Comparison of ENCODE assay signal across 10 cellular contexts in genomic region chr10:103448751-103449150, GRCh38. TPM values are rescaled to one million over a fixed set of nuclear protein-coding genes. Genes with fewer than 3 reads are reported as not detected.
DNase-seq lines count a peak whose midpoint lies in the region; ATAC-seq, FAIRE-seq and TF ChIP-seq lines count a peak whose summit lies in the region.
"Had no signal": no experiment of that assay in that cellular context is flagged by ENCODE, and none has a peak within 500 bp of the region (broad histone marks: within the 10 kb centered on the region; RNA-seq: fewer than 3 reads in every experiment).

No MANE protein-coding gene starts in this region.

- TF ChIP-seq CTCF in astrocyte (IDR thresholded peaks at IDR 0.05; ENCODE audit: insufficient read depth, low read depth, low read length) = no peak
- no peak for TF ChIP-seq CTCF in thyroid gland (IDR thresholded peaks at IDR 0.05)

- POLR2A ChIA-PET in activated CD4-positive, alpha-beta T cell treated with anti-CD3 and anti-CD28 coated beads, Interleukin-2, amount 10 ng/mL, durations not matched to agents 7 days and 5 days (lab: Charles Lee) = no interaction called here

- H2AFZ ChIP-seq in astrocyte (ENCODE audit: low read depth, low read length) = no peak overlapping the region

- TF ChIP-seq POLR2A in thyroid gland (IDR thresholded peaks at IDR 0.05) = no peak

- peak overlapping the region; percentile 70 for H3K27ac Mint-ChIP-seq in activated CD4-positive, alpha-beta T cell treated with anti-CD3 and anti-CD28 coated beads, Interleukin-2, amount 10 ng/mL, durations not matched to agents 7 days and 5 days
- peak overlapping the region; percentile 90 for H3K27ac Mint-ChIP-seq in astrocyte (ENCODE audit: unreplicated experiment)

- no peak for DNase-seq in activated CD4-positive, alpha-beta T cell treated with anti-CD3 and anti-CD28 coated beads, Interleukin-2, amount 10 ng/mL, durations not matched to agents 7 days and 5 days
- no peak for DNase-seq in activated CD4-positive, alpha-beta T cell treated with anti-CD3 and anti-CD28 coated beads for 4 hours
- DNase-seq in astrocyte (ENCODE audit: low read depth) (peak; percentile 72), iris pigment epithelial cell (ENCODE audit: low read depth) (peak; percentile 85), thyroid gland (no peak), NCI-H1105 treated with DMSO at 0.1 percent for 48 hours (lab: John Stamatoyannopoulos, UW) (no peak)
- DNase-seq: activated CD8-positive, alpha-beta memory T cell treated with anti-CD3 and anti-CD28 coated beads for 24 hours; MM.1S had no signal

- peaks cover 66% of the 10 kb centered on the region for H3K4me1 Mint-ChIP-seq in activated CD4-positive, alpha-beta T cell treated with anti-CD3 and anti-CD28 coated beads, Interleukin-2, amount 10 ng/mL, durations not matched to agents 7 days and 5 days
- H3K4me1 Mint-ChIP-seq in astrocyte (ENCODE audit: low read depth, unreplicated experiment) = peaks cover 16% of the 10 kb centered on the region

- H3K4me3 ChIP-seq in astrocyte (ENCODE audit: insufficient read depth, low read depth, low read length) (no peak overlapping the region), thyroid gland (replicated peaks in 1 of 3) (no peak overlapping the region)

- intact Hi-C loops in thyroid gland (cut with DNase I) = no loop called here

- CTCF ChIA-PET in activated CD4-positive, alpha-beta T cell treated with anti-CD3 and anti-CD28 coated beads, Interleukin-2, amount 10 ng/mL, durations not matched to agents 7 days and 5 days (lab: Charles Lee) = interaction anchor here (1.2 to 1.6 kb wide), 2 partner anchors 28 to 30 kb away, joined by 3 to 6 read pairs; no protein-coding TSS in a partner anchor

- H3K4me1 ChIP-seq in astrocyte (ENCODE audit: insufficient read depth, low read length) (peaks cover 31% of the 10 kb centered on the region), thyroid gland (peaks cover 10 to 47% of the 10 kb centered on the region in 2 donors)

- H3K27ac ChIP-seq in astrocyte (ENCODE audit: low read depth, low read length) (no peak overlapping the region), thyroid gland (peak overlapping the region in 2 of 3 donors; percentile 61 to 81)

- H3K4me2 ChIP-seq in astrocyte (ENCODE audit: low read length) = no peak overlapping the region

- H3K27me3 Mint-ChIP-seq in activated CD4-positive, alpha-beta T cell treated with anti-CD3 and anti-CD28 coated beads, Interleukin-2, amount 10 ng/mL, durations not matched to agents 7 days and 5 days = no peaks in the 10 kb centered on the region
- no peaks in the 10 kb centered on the region for H3K27me3 Mint-ChIP-seq in astrocyte (ENCODE audit: low read depth, unreplicated experiment)

- no peak overlapping the region for H3K9ac ChIP-seq in astrocyte (ENCODE audit: low read length)

- H3K36me3 Mint-ChIP-seq in activated CD4-positive, alpha-beta T cell treated with anti-CD3 and anti-CD28 coated beads, Interleukin-2, amount 10 ng/mL, durations not matched to agents 7 days and 5 days (ENCODE audit: low read depth) = peaks cover 65% of the 10 kb centered on the region
- peaks cover 42% of the 10 kb centered on the region for H3K36me3 Mint-ChIP-seq in astrocyte (ENCODE audit: low read depth, unreplicated experiment)

- H3K79me2 ChIP-seq in astrocyte (ENCODE audit: insufficient read depth, low read length) = no peaks in the 10 kb centered on the region

- no peaks in the 10 kb centered on the region for H3K9me3 Mint-ChIP-seq in activated CD4-positive, alpha-beta T cell treated with anti-CD3 and anti-CD28 coated beads, Interleukin-2, amount 10 ng/mL, durations not matched to agents 7 days and 5 days
- no peaks in the 10 kb centered on the region for H3K9me3 Mint-ChIP-seq in astrocyte (ENCODE audit: unreplicated experiment)

- H3K27me3 ChIP-seq in astrocyte (ENCODE audit: insufficient read depth, low read length) = no peaks in the 10 kb centered on the region
- no peaks in the 10 kb centered on the region for H3K27me3 ChIP-seq in thyroid gland

- peak overlapping the region; percentile 83 for H3K4me3 Mint-ChIP-seq in activated CD4-positive, alpha-beta T cell treated with anti-CD3 and anti-CD28 coated beads, Interleukin-2, amount 10 ng/mL, durations not matched to agents 7 days and 5 days
- no peak overlapping the region for H3K4me3 Mint-ChIP-seq in astrocyte (ENCODE audit: unreplicated experiment)

- H3K36me3 ChIP-seq in astrocyte (ENCODE audit: insufficient read depth, low read length) (peaks cover 15% of the 10 kb centered on the region), thyroid gland (peaks cover 29 to 31% of the 10 kb centered on the region in 2 donors)

- H3K9me3 ChIP-seq in astrocyte (ENCODE audit: insufficient read depth, low read depth, low read length) (no peaks in the 10 kb centered on the region), thyroid gland (no peaks in the 10 kb centered on the region)

- ATAC-seq in HG02938 (IDR thresholded peaks at IDR 0.05; ENCODE audit: unreplicated experiment) (no peak), GM18909 (IDR thresholded peaks at IDR 0.05; ENCODE audit: poor library complexity, unreplicated experiment) (no peak)

- peaks cover 56% of the 10 kb centered on the region for H4K20me1 ChIP-seq in astrocyte (ENCODE audit: insufficient read depth, low read length)

- peak; percentile 39 for FAIRE-seq in astrocyte (lab: Jason Lieb, UNC)

- 67 to 83% methylated on average over 1 of the region's 1 CpG for WGBS in thyroid gland, 2 donors

RNA-seq across cellular contexts. Expression of gene CALHM2, which starts 3.4 kb away (rescaled TPM):
- total RNA-seq in activated CD4-positive, alpha-beta T cell treated with anti-CD3 and anti-CD28 coated beads, Interleukin-2, amount 10 ng/mL, durations not matched to agents 7 days and 5 days = 100 to 1,000 TPM in 1 of 2 experiments, 10 to 100 TPM in 1; 89.6 to 109 TPM
- 1.2 and 1.4 TPM in 2 replicates for total RNA-seq in astrocyte
- total RNA-seq in thyroid gland = 10 to 100 TPM; 16.0 to 47.3 (median 32.8) TPM

RNA-seq across cellular contexts. Expression of gene CALHM1, which starts 9.9 kb away (rescaled TPM):
- total RNA-seq in activated CD4-positive, alpha-beta T cell treated with anti-CD3 and anti-CD28 coated beads, Interleukin-2, amount 10 ng/mL, durations not matched to agents 7 days and 5 days = under 1 TPM; 0.12 to 0.21 TPM
- not detected in 2 replicates for total RNA-seq in astrocyte
- not detected for total RNA-seq in thyroid gland

RNA-seq across cellular contexts. Expression of gene CALHM3, which starts 30.3 kb away (rescaled TPM):
- total RNA-seq in activated CD4-positive, alpha-beta T cell treated with anti-CD3 and anti-CD28 coated beads, Interleukin-2, amount 10 ng/mL, durations not matched to agents 7 days and 5 days = under 1 TPM in 1 of 2 experiments, not detected in 1; 0.17 TPM
- not detected in 2 replicates for total RNA-seq in astrocyte
- total RNA-seq in thyroid gland = not detected

RNA-seq across cellular contexts. Expression of gene NEURL1, which starts 44.8 kb away (rescaled TPM):
- total RNA-seq in activated CD4-positive, alpha-beta T cell treated with anti-CD3 and anti-CD28 coated beads, Interleukin-2, amount 10 ng/mL, durations not matched to agents 7 days and 5 days = 1 to 10 TPM; 1.1 to 1.6 TPM
- 1.4 and 1.5 TPM in 2 replicates for total RNA-seq in astrocyte
- 1 to 10 TPM in 1 of 4 donors, not detected in 3; 1.1 TPM for total RNA-seq in thyroid gland

RNA-seq across cellular contexts. Expression of gene PDCD11, which starts 52.3 kb away (rescaled TPM):
- total RNA-seq in activated CD4-positive, alpha-beta T cell treated with anti-CD3 and anti-CD28 coated beads, Interleukin-2, amount 10 ng/mL, durations not matched to agents 7 days and 5 days = 10 to 100 TPM; 43.4 to 51.8 TPM
- 62.3 and 72.8 TPM in 2 replicates for total RNA-seq in astrocyte
- 10 to 100 TPM; 15.6 to 20.9 (median 19.0) TPM for total RNA-seq in thyroid gland

Comparison
In these comparisons a context has a peak if more than half of its experiments do, and no peak if none do; other contexts are left out.
1. DNase-seq: peak in astrocyte (single experiment) and iris pigment epithelial cell (single experiment); none in activated CD4-positive, alpha-beta T cell treated with anti-CD3 and anti-CD28 coated beads, Interleukin-2, amount 10 ng/mL, durations not matched to agents 7 days and 5 days (single experiment), activated CD4-positive, alpha-beta T cell treated with anti-CD3 and anti-CD28 coated beads for 4 hours (0 of 2), thyroid gland (0 of 2) and NCI-H1105 treated with DMSO at 0.1 percent for 48 hours (single experiment).